10 cellular contexts compared by ENCODE assay signal in the genomic region with DNA sequence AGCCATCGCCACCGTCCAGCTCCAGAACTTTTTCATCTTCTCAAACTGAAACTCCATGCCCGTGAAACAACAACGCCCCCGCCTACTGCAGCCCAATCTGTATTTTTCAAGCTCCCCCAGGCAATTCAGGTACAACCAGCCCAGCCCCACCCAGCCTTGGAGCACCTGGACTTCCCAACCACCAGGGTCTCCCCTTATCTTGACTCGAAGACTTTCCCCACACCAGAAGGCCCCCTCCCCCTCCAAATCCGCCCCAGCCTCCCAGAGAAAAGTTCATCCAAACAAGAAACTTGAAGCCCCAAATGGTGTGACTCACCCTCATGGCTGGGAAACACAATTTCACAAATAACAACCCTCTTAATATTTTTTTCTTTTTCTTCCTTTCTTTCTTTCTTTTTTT. TPM values are rescaled to one million over a fixed set of nuclear protein-coding genes. Genes with fewer than 3 reads are reported as not detected.
DNase-seq lines count a peak whose midpoint lies in the region; ATAC-seq and TF ChIP-seq lines count a peak whose summit lies in the region.
"Had no signal": no experiment of that assay in that cellular context is flagged by ENCODE, and none has a peak within 500 bp of the region (broad histone marks: within the 10 kb centered on the region; RNA-seq: fewer than 3 reads in every experiment).

No MANE protein-coding gene starts in this region.

- H3K27ac ChIP-seq in heart right ventricle (peak overlapping the region; percentile 79 to 94 (median 90)), spleen (peak overlapping the region; percentile 21 to 86 (median 78))
- no peak overlapping the region for H3K27ac ChIP-seq in effector memory CD4-positive, alpha-beta T cell (ENCODE audit: insufficient read depth, low read length, poor library complexity, severe bottlenecking)

- intact Hi-C loops in heart right ventricle (cut with DNase I), result loop anchor here in 1 of 10 donors (1.0 kb wide), 1 partner anchor 30 kb away; no protein-coding TSS in a partner anchor
- intact Hi-C loops in spleen (cut with DNase I; ENCODE audit: low total_unique reads), result no loop called here

- TF ChIP-seq CTCF in heart right ventricle (IDR thresholded peaks at IDR 0.05), result no peak
- TF ChIP-seq CTCF in spleen (IDR thresholded peaks at IDR 0.05 in 8 of 11, conservative IDR thresholded peaks at IDR 0.05 in 3 of 11), result no peak

- WGBS in heart right ventricle, 2 donors, result 67 to 68% methylated on average over 7 of the region's 7 CpGs
- WGBS in spleen, 5 donors, result 67 to 77% (median 71%) methylated on average over 7 of the region's 7 CpGs

- DNase-seq in GM03348 (ENCODE audit: low spot score) (peak; percentile 78), adipocyte (ENCODE audit: low read depth) (peak; percentile 85), heart right ventricle (no peak), spleen (peak; percentile 32), OCI-M2 (lab: John Stamatoyannopoulos, UW; ENCODE audit: unreplicated experiment) (no peak), erythroblast (lab: John Stamatoyannopoulos, UW) (no peak), HAP-1 (ENCODE audit: low spot score in 2 of 2) (no peak)
- DNase-seq in effector memory CD4-positive, alpha-beta T cell, result no peak
- DNase-seq: anterior cingulate cortex, GDM1 had no signal

- TF ChIP-seq POLR2A in spleen (IDR thresholded peaks at IDR 0.05), result no peak
- TF ChIP-seq POLR2A in erythroblast (IDR thresholded peaks at IDR 0.05; ENCODE audit: low read length), result no peak

- H3K4me1 ChIP-seq in adipocyte (ENCODE audit: control insufficient read depth, insufficient read depth, low read length) (peaks cover 96% of the 10 kb centered on the region), heart right ventricle (peaks cover 33 to 98% (median 91%) of the 10 kb centered on the region in 9 donors), spleen (peaks cover 4 to 55% (median 34%) of the 10 kb centered on the region in 6 donors), HAP-1 (no peaks in the 10 kb centered on the region)
- no peaks in the 10 kb centered on the region for H3K4me1 ChIP-seq in effector memory CD4-positive, alpha-beta T cell (ENCODE audit: control insufficient read depth, insufficient read depth, low read length, poor library complexity, severe bottlenecking)

- H3K27me3 ChIP-seq in adipocyte (replicated peaks; ENCODE audit: control insufficient read depth, insufficient read depth, low read length), result no peaks in the 10 kb centered on the region
- no peaks in the 10 kb centered on the region for H3K27me3 ChIP-seq in heart right ventricle
- no peaks in the 10 kb centered on the region for H3K27me3 ChIP-seq in spleen (replicated peaks in 1 of 7)
- no peaks in the 10 kb centered on the region for H3K27me3 ChIP-seq in effector memory CD4-positive, alpha-beta T cell (replicated peaks; ENCODE audit: control insufficient read depth, insufficient read depth, low read length, poor library complexity, severe bottlenecking)
- no peaks in the 10 kb centered on the region for H3K27me3 ChIP-seq in HAP-1 (ENCODE audit: low read depth)

- peak overlapping the region; percentile 95 for H3K9ac ChIP-seq in adipocyte (ENCODE audit: low read length)

- in situ Hi-C loops in HAP-1 (cut with MboI; ENCODE audit: low sequenced_read_pairs), result no loop called here

- peaks cover 58% of the 10 kb centered on the region for H3K36me3 ChIP-seq in adipocyte (ENCODE audit: control insufficient read depth, insufficient read depth, low read length, severe bottlenecking)
- H3K36me3 ChIP-seq in heart right ventricle, result peaks cover 0 to 52% (median 5%) of the 10 kb centered on the region in 9 donors
- H3K36me3 ChIP-seq in spleen, result peaks cover 0 to 57% (median 10%) of the 10 kb centered on the region in 6 donors
- H3K36me3 ChIP-seq in effector memory CD4-positive, alpha-beta T cell (ENCODE audit: control insufficient read depth, insufficient read depth, low read length), result no peaks in the 10 kb centered on the region
- H3K36me3 ChIP-seq in HAP-1 (replicated peaks), result no peaks in the 10 kb centered on the region

- peak in 1 of 8 donors; percentile 3 for ATAC-seq in heart right ventricle

- H3K4me3 ChIP-seq in adipocyte (ENCODE audit: low read length) (peak overlapping the region; percentile 70), heart right ventricle (peak overlapping the region in 2 of 10 donors; percentile 26 to 29), spleen (no peak overlapping the region), HAP-1 (no peak overlapping the region)
- H3K4me3 ChIP-seq in effector memory CD4-positive, alpha-beta T cell (ENCODE audit: insufficient read depth, low read depth, low read length, poor library complexity, severe bottlenecking), result no peak overlapping the region

- H3K9me3 ChIP-seq in adipocyte (ENCODE audit: control insufficient read depth, low read length), result no peaks in the 10 kb centered on the region
- H3K9me3 ChIP-seq in heart right ventricle, result no peaks in the 10 kb centered on the region
- H3K9me3 ChIP-seq in spleen, result no peaks in the 10 kb centered on the region
- no peaks in the 10 kb centered on the region for H3K9me3 ChIP-seq in effector memory CD4-positive, alpha-beta T cell (ENCODE audit: control insufficient read depth, low read length)
- H3K9me3 ChIP-seq in HAP-1, result no peaks in the 10 kb centered on the region

RNA-seq across cellular contexts. Expression of a gene that starts 10.6 kb away (rescaled TPM):
- total RNA-seq in heart right ventricle, result 10 to 100 TPM; 32.0 to 59.0 (median 49.0) TPM
- polyA plus RNA-seq in heart right ventricle, result 10 to 100 TPM; 19.3 to 22.4 TPM
- total RNA-seq in spleen, result 10 to 100 TPM; 12.6 to 34.1 (median 27.1) TPM
- polyA plus RNA-seq in spleen, result 10 to 100 TPM in 1 of 3 donors, 1 to 10 TPM in 2; 4.9 to 11.8 (median 5.8) TPM

Comparison
In these comparisons a context has a peak if more than half of its experiments do, and no peak if none do; other contexts are left out.
1. DNase-seq: peak in GM03348 (single experiment), adipocyte (single experiment) and spleen (single experiment); none in heart right ventricle (0 of 2), effector memory CD4-positive, alpha-beta T cell (0 of 3), OCI-M2 (single experiment), erythroblast (0 of 2) and HAP-1 (0 of 2).